8 cellular contexts compared by ENCODE assay signal in the genomic region with DNA sequence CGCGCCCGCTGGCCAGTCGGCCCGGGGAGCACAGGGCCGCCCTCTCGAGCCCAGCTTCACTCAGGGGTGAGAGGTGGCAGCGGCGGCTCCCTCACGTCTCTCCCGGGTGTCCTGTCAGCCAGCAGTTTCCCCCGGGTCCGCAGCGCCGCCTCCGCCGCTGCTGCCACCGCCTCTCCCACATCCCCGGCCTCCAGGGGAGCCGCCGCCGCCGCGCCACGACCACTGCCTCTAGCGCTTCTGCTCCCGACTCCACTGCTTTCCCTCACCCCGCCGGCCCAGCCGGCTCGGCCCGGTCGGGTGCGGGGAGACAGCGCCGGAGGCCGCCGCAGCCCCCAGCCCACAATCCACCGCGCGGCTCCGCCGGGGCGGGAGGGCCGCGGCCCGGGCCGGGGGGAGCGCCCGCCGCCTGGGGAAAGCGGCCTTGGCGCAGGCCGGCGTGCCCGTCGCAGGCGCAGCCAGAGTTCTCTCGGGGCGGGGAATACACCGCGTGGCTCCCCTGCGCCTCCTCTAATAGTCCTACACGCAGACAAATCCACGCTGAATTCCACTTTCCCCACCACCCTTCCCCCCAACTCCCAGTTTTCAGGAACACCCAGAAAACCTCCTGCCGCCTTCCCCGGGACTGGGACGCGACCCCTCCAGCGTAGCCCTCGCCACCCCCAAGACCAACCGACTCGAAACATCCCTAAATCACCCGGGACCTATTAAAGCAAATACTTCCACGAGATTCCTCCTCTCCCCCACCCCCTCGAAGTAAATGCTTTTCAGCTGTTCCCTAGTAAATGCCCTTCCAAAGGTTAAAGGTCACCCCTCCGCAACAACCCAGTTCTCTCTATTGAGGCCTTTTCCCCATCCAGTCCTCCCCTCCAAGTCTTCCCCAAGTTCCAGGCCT. TPM values are rescaled to one million over a fixed set of nuclear protein-coding genes. Genes with fewer than 3 reads are reported as not detected.
A peak's percentile ranks its signal among the peaks of the same experiment; 100 is the strongest.
DNase-seq lines count a peak whose midpoint lies in the region; ATAC-seq and TF ChIP-seq lines count a peak whose summit lies in the region.

TSS of gene VPS54 (minus strand) at position 346 of the 892 bp plus-strand sequence. CDS start 35,429 bp downstream, outside the sequence.

- no peaks in the 10 kb centered on the region for H3K36me3 ChIP-seq in OCI-LY3 (replicated peaks; ENCODE audit: low read depth, low read length)

- no peaks in the 10 kb centered on the region for H3K9me3 ChIP-seq in OCI-LY3 (ENCODE audit: insufficient read depth, low read length)

- H3K4me3 ChIP-seq in AG09309 (ENCODE audit: control insufficient read depth, low read depth, low read length) = peak within 1 kb of the TSS; percentile 64
- peak within 1 kb of the TSS; percentile 90 for H3K4me3 ChIP-seq in OCI-LY3 (ENCODE audit: low read length)

- peak within 1 kb of the TSS; percentile 99 for H3K4me2 ChIP-seq in OCI-LY3 (ENCODE audit: low read length)

- TF ChIP-seq CTCF in AG09309 (IDR thresholded peaks at IDR 0.05; ENCODE audit: control insufficient read depth, insufficient read depth, low read depth, low read length, missing control alignments) (no peak), OCI-LY3 (IDR thresholded peaks at IDR 0.05; ENCODE audit: low read depth, low read length) (no peak)

- H3K79me2 ChIP-seq in OCI-LY3 (ENCODE audit: low read length) = peaks cover 45% of the 10 kb centered on the region

- ATAC-seq in GM18867 (IDR thresholded peaks at IDR 0.05; ENCODE audit: unreplicated experiment) = peak; percentile 70
- peak; percentile 50 for ATAC-seq in HG03103 (IDR thresholded peaks at IDR 0.05; ENCODE audit: low read depth, unreplicated experiment)
- peak; percentile 80 to 86 for ATAC-seq in activated T-cell treated with anti-CD3 and anti-CD28 coated beads, Interleukin-2, amount 50 U/mL, for 4 hours
- peak; percentile 77 for ATAC-seq in esophagus mucosa

- DNase-seq in AG09309 (ENCODE audit: low read depth) (no peak), myocyte (ENCODE audit: low read depth) (peak; percentile 78)
- peak; percentile 50 for DNase-seq in activated T-cell treated with anti-CD3 and anti-CD28 coated beads, Interleukin-2, amount 50 U/mL, for 4 hours
- DNase-seq in stimulated activated CD8-positive, alpha-beta memory T cell treated with anti-CD3 and anti-CD28 coated beads, Interleukin-7, amount 100 ng/mL, for 48 hours (ENCODE audit: extremely low read depth in 1 of 2, low read depth in 1 of 2) = peak; percentile 30 to 33

- H3K27ac ChIP-seq in OCI-LY3 (ENCODE audit: low read length) = peak within 1 kb of the TSS; percentile 57

- peak within 1 kb of the TSS; percentile 96 for H3K4me3 Mint-ChIP-seq in activated T-cell treated with anti-CD3 and anti-CD28 coated beads, Interleukin-2, amount 50 U/mL, for 4 hours

- H3K9ac ChIP-seq in OCI-LY3 (ENCODE audit: low read length) = peak within 1 kb of the TSS; percentile 77

- peaks cover 43% of the 10 kb centered on the region for H3K4me1 Mint-ChIP-seq in activated T-cell treated with anti-CD3 and anti-CD28 coated beads, Interleukin-2, amount 50 U/mL, for 4 hours (ENCODE audit: low read depth)

- H2AFZ ChIP-seq in OCI-LY3 (ENCODE audit: low read depth, low read length) = peak within 1 kb of the TSS; percentile 99

- peaks cover 7% of the 10 kb centered on the region; the same call in 1 of the 2 replicates for H4K20me1 ChIP-seq in OCI-LY3 (ENCODE audit: insufficient read depth, low read length)

- no peaks in the 10 kb centered on the region for H3K9me3 Mint-ChIP-seq in activated T-cell treated with anti-CD3 and anti-CD28 coated beads, Interleukin-2, amount 50 U/mL, for 4 hours

- no peaks in the 10 kb centered on the region for H3K27me3 Mint-ChIP-seq in activated T-cell treated with anti-CD3 and anti-CD28 coated beads, Interleukin-2, amount 50 U/mL, for 4 hours (ENCODE audit: low read depth)

- H3K36me3 Mint-ChIP-seq in activated T-cell treated with anti-CD3 and anti-CD28 coated beads, Interleukin-2, amount 50 U/mL, for 4 hours (ENCODE audit: insufficient read depth) = peaks cover 3% of the 10 kb centered on the region

- peaks cover 18% of the 10 kb centered on the region for H3K4me1 ChIP-seq in OCI-LY3 (ENCODE audit: low read length)

- H3K27me3 ChIP-seq in OCI-LY3 (ENCODE audit: low read depth, low read length) = no peaks in the 10 kb centered on the region

RNA-seq across cellular contexts. Expression of gene VPS54, which starts in this region (rescaled TPM):
- 10 to 100 TPM in 2 of 3 donors, 1 to 10 TPM in 1; 9.7 to 10.7 (median 10.2) TPM for total RNA-seq in activated T-cell treated with anti-CD3 and anti-CD28 coated beads, Interleukin-2, amount 50 U/mL, for 4 hours
- total RNA-seq in esophagus mucosa (12.6 TPM), myocyte (18.1 and 18.3 TPM in 2 replicates)
- polyA plus RNA-seq in myocyte (2012) = 7.3 TPM
